ENCODE assay signal across 34 cellular contexts in genomic region chr10:125419831-125420230, GRCh38.
"Had no signal": no experiment of that assay in that cellular context is flagged by ENCODE, and none has a peak within 500 bp of the region (broad histone marks: within the 10 kb centered on the region; RNA-seq: fewer than 3 reads in every experiment).

No MANE protein-coding gene starts in this region.

- H3K4me3 ChIP-seq: MG63 had no signal

- H3K9me3 ChIP-seq: MG63 had no signal

- DNase-seq: Kasumi-1, MG63, MM.1S, MV-4-11, NCI-H1048, NCI-H1092, NCI-H1092 treated with DMSO at 0.1 percent for 48 hours, NCI-H1105, NCI-H1105 treated with DMSO at 0.1 percent for 48 hours, NCI-H1417, NCI-H1417 treated with DMSO at 0.1 percent for 48 hours, NCI-H1436, NCI-H1436 treated with DMSO at 0.1 percent for 48 hours, NCI-H146, NCI-H1694, NCI-H1694 treated with DMSO at 0.1 percent for 48 hours, NCI-H187, NCI-H187 treated with DMSO at 0.1 percent for 48 hours, NCI-H1930, NCI-H2029, NCI-H2029 treated with DMSO at 0.1 percent for 48 hours, NCI-H2081, NCI-H2081 treated with DMSO at 0.1 percent for 48 hours, NCI-H2107, NCI-H2171, NCI-H2171 treated with DMSO at 0.1 percent for 48 hours, NCI-H226, NCI-H345, NCI-H446, NCI-H446 treated with DMSO at 0.1 percent for 48 hours, NCI-H510A, NCI-H510A treated with DMSO at 0.1 percent for 48 hours, NCI-H524, NCI-H524 treated with DMSO at 0.1 percent for 48 hours had no signal

- H3K36me3 ChIP-seq: MG63 had no signal
